ENCODE assay signal across 18 cellular contexts in genomic region chr5:58255970-58256369, GRCh38.
DNase-seq lines count a peak whose midpoint lies in the region; ATAC-seq, FAIRE-seq and TF ChIP-seq lines count a peak whose summit lies in the region.
"Had no signal": no experiment of that assay in that cellular context is flagged by ENCODE, and none has a peak within 500 bp of the region (broad histone marks: within the 10 kb centered on the region; RNA-seq: fewer than 3 reads in every experiment).

No MANE protein-coding gene starts in this region.

- no peaks in the 10 kb centered on the region for H3K79me2 ChIP-seq in astrocyte (ENCODE audit: insufficient read depth, low read length)

- no peak overlapping the region for H3K9ac ChIP-seq in astrocyte (ENCODE audit: low read length)
- H3K9ac ChIP-seq: BLaER1 treated with 17β-estradiol and CSF1 and Interleukin-3, amounts not matched to agents 10 nM and 100 nM had no signal

- H3K4me3 Mint-ChIP-seq in activated T-cell treated with anti-CD3 and anti-CD28 coated beads, Interleukin-2, amount 50 U/mL, for 72 hours = no peak overlapping the region
- no peak overlapping the region for H3K4me3 Mint-ChIP-seq in activated T-cell treated with anti-CD3 and anti-CD28 coated beads, Interleukin-2, amount 50 U/mL, for 24 hours
- H3K4me3 Mint-ChIP-seq in astrocyte (ENCODE audit: unreplicated experiment) = no peak overlapping the region
- H3K4me3 Mint-ChIP-seq in HFFc6 = no peak overlapping the region
- H3K4me3 Mint-ChIP-seq: CD4-positive, CD25-positive, alpha-beta regulatory T cell; GM23338; H9; IgD-negative memory B cell had no signal

- no peaks in the 10 kb centered on the region for H3K9me3 ChIP-seq in astrocyte (ENCODE audit: insufficient read depth, low read depth, low read length)
- no peaks in the 10 kb centered on the region for H3K9me3 ChIP-seq in suprapubic skin
- H3K9me3 ChIP-seq: BLaER1 treated with 17β-estradiol and CSF1 and Interleukin-3, amounts not matched to agents 10 nM and 100 nM had no signal

- TF ChIP-seq EP300 in suprapubic skin (IDR thresholded peaks at IDR 0.05) = no peak

- no peak overlapping the region for H3K4me2 ChIP-seq in astrocyte (ENCODE audit: low read length)
- H3K4me2 ChIP-seq: BLaER1 treated with 17β-estradiol and CSF1 and Interleukin-3, amounts not matched to agents 10 nM and 100 nM; GM23338 had no signal

- peak; percentile 5 for FAIRE-seq in astrocyte (lab: Jason Lieb, UNC)
- FAIRE-seq: GM12892 had no signal

- no peaks in the 10 kb centered on the region for H3K36me3 ChIP-seq in astrocyte (ENCODE audit: insufficient read depth, low read length)
- H3K36me3 ChIP-seq in suprapubic skin = no peaks in the 10 kb centered on the region
- H3K36me3 ChIP-seq: BLaER1 treated with 17β-estradiol and CSF1 and Interleukin-3, amounts not matched to agents 10 nM and 100 nM had no signal

- H4K20me1 ChIP-seq in astrocyte (ENCODE audit: insufficient read depth, low read length) = no peaks in the 10 kb centered on the region
- H4K20me1 ChIP-seq: BLaER1 treated with 17β-estradiol and CSF1 and Interleukin-3, amounts not matched to agents 10 nM and 100 nM had no signal

- no peak for ATAC-seq in activated T-cell treated with anti-CD3 and anti-CD28 coated beads, Interleukin-2, amount 50 U/mL, for 72 hours (replicated peaks in 1 of 2)
- no peak for ATAC-seq in GM21825 (IDR thresholded peaks at IDR 0.05; ENCODE audit: unreplicated experiment)
- ATAC-seq: GM23338 had no signal

- H3K27me3 ChIP-seq in astrocyte (ENCODE audit: insufficient read depth, low read length) (no peaks in the 10 kb centered on the region), suprapubic skin (no peaks in the 10 kb centered on the region)
- H3K27me3 ChIP-seq: BLaER1 treated with 17β-estradiol and CSF1 and Interleukin-3, amounts not matched to agents 10 nM and 100 nM had no signal

- no peak overlapping the region for H2AFZ ChIP-seq in astrocyte (ENCODE audit: low read depth, low read length)
- H2AFZ ChIP-seq: GM23338 had no signal

- H3K27me3 Mint-ChIP-seq in activated T-cell treated with anti-CD3 and anti-CD28 coated beads, Interleukin-2, amount 50 U/mL, for 72 hours (ENCODE audit: low read depth) = peaks cover 4% of the 10 kb centered on the region
- peaks cover 4% of the 10 kb centered on the region for H3K27me3 Mint-ChIP-seq in activated T-cell treated with anti-CD3 and anti-CD28 coated beads, Interleukin-2, amount 50 U/mL, for 24 hours
- H3K27me3 Mint-ChIP-seq in astrocyte (ENCODE audit: low read depth, unreplicated experiment) = no peaks in the 10 kb centered on the region
- no peaks in the 10 kb centered on the region; the same call in 1 of the 2 replicates for H3K27me3 Mint-ChIP-seq in HFFc6 (ENCODE audit: insufficient read depth)
- H3K27me3 Mint-ChIP-seq: CD4-positive, CD25-positive, alpha-beta regulatory T cell had no signal

- H3K4me1 ChIP-seq in astrocyte (ENCODE audit: insufficient read depth, low read length) = peaks cover 15% of the 10 kb centered on the region
- H3K4me1 ChIP-seq in suprapubic skin = peaks cover 5% of the 10 kb centered on the region
- H3K4me1 ChIP-seq: BLaER1 treated with 17β-estradiol and CSF1 and Interleukin-3, amounts not matched to agents 10 nM and 100 nM had no signal

- 92% methylated on average over 2 of the region's 2 CpGs for WGBS in suprapubic skin

- TF ChIP-seq CTCF in astrocyte (IDR thresholded peaks at IDR 0.05; ENCODE audit: insufficient read depth, low read depth, low read length) (no peak), HFFc6 (IDR thresholded peaks at IDR 0.05) (no peak), suprapubic skin (IDR thresholded peaks at IDR 0.05) (no peak)

- no peak overlapping the region for H3K4me3 ChIP-seq in astrocyte (ENCODE audit: insufficient read depth, low read depth, low read length)
- no peak overlapping the region for H3K4me3 ChIP-seq in suprapubic skin
- H3K4me3 ChIP-seq: BLaER1 treated with 17β-estradiol and CSF1 and Interleukin-3, amounts not matched to agents 10 nM and 100 nM; GM23338 had no signal

- peak overlapping the region; percentile 71 for H3K27ac Mint-ChIP-seq in activated T-cell treated with anti-CD3 and anti-CD28 coated beads, Interleukin-2, amount 50 U/mL, for 72 hours
- no peak overlapping the region for H3K27ac Mint-ChIP-seq in activated T-cell treated with anti-CD3 and anti-CD28 coated beads, Interleukin-2, amount 50 U/mL, for 24 hours
- no peak overlapping the region for H3K27ac Mint-ChIP-seq in astrocyte (ENCODE audit: unreplicated experiment)
- H3K27ac Mint-ChIP-seq in HFFc6 = no peak overlapping the region
- H3K27ac Mint-ChIP-seq: CD4-positive, CD25-positive, alpha-beta regulatory T cell; GM23338; H9; IgD-negative memory B cell had no signal

- H3K27ac ChIP-seq in astrocyte (ENCODE audit: low read depth, low read length) (no peak overlapping the region), suprapubic skin (no peak overlapping the region)
- H3K27ac ChIP-seq: BLaER1 treated with 17β-estradiol and CSF1 and Interleukin-3, amounts not matched to agents 10 nM and 100 nM had no signal

- no peaks in the 10 kb centered on the region for H3K9me3 Mint-ChIP-seq in activated T-cell treated with anti-CD3 and anti-CD28 coated beads, Interleukin-2, amount 50 U/mL, for 72 hours
- no peaks in the 10 kb centered on the region for H3K9me3 Mint-ChIP-seq in activated T-cell treated with anti-CD3 and anti-CD28 coated beads, Interleukin-2, amount 50 U/mL, for 24 hours
- no peaks in the 10 kb centered on the region for H3K9me3 Mint-ChIP-seq in astrocyte (ENCODE audit: unreplicated experiment)
- H3K9me3 Mint-ChIP-seq in HFFc6 = no peaks in the 10 kb centered on the region
- H3K9me3 Mint-ChIP-seq: GM23338, H9, IgD-negative memory B cell had no signal

- H3K4me1 Mint-ChIP-seq in activated T-cell treated with anti-CD3 and anti-CD28 coated beads, Interleukin-2, amount 50 U/mL, for 72 hours (ENCODE audit: low read depth) = no peaks in the 10 kb centered on the region
- H3K4me1 Mint-ChIP-seq in activated T-cell treated with anti-CD3 and anti-CD28 coated beads, Interleukin-2, amount 50 U/mL, for 24 hours (ENCODE audit: low read depth) = no peaks in the 10 kb centered on the region
- H3K4me1 Mint-ChIP-seq in astrocyte (ENCODE audit: low read depth, unreplicated experiment) (peaks cover 20% of the 10 kb centered on the region), HFFc6 (ENCODE audit: low read depth) (peaks cover 41% of the 10 kb centered on the region)
- H3K4me1 Mint-ChIP-seq: CD4-positive, CD25-positive, alpha-beta regulatory T cell; IgD-negative memory B cell had no signal

- no peak for DNase-seq in activated T-cell treated with anti-CD3 and anti-CD28 coated beads, Interleukin-2, amount 50 U/mL, for 72 hours
- no peak for DNase-seq in activated T-cell treated with anti-CD3 and anti-CD28 coated beads, Interleukin-2, amount 50 U/mL, for 24 hours
- DNase-seq in COLO829 (ENCODE audit: low spot score) = peak; percentile 13
- DNase-seq in astrocyte (ENCODE audit: low read depth) = no peak
- DNase-seq in kidney tubule cell (ENCODE audit: low spot score) = peak; percentile 35
- no peak for DNase-seq in HFFc6
- DNase-seq in suprapubic skin (ENCODE audit: low spot score in 2 of 2) = no peak
- DNase-seq: 8988T; ACHN; CD4-positive, CD25-positive, alpha-beta regulatory T cell; DND-41; GDM1; H9 had no signal

- no peaks in the 10 kb centered on the region for H3K36me3 Mint-ChIP-seq in activated T-cell treated with anti-CD3 and anti-CD28 coated beads, Interleukin-2, amount 50 U/mL, for 72 hours (ENCODE audit: insufficient read depth in 2 of 2)
- H3K36me3 Mint-ChIP-seq in activated T-cell treated with anti-CD3 and anti-CD28 coated beads, Interleukin-2, amount 50 U/mL, for 24 hours (ENCODE audit: low read depth) = no peaks in the 10 kb centered on the region
- H3K36me3 Mint-ChIP-seq in astrocyte (ENCODE audit: low read depth, unreplicated experiment) = no peaks in the 10 kb centered on the region
- no peaks in the 10 kb centered on the region for H3K36me3 Mint-ChIP-seq in HFFc6 (ENCODE audit: low read depth)
- H3K36me3 Mint-ChIP-seq: CD4-positive, CD25-positive, alpha-beta regulatory T cell; IgD-negative memory B cell had no signal

- no peak for TF ChIP-seq POLR2A in suprapubic skin (IDR thresholded peaks at IDR 0.05)

Comparison
In these comparisons a context has a peak if more than half of its experiments do, and no peak if none do; other contexts are left out.
1. DNase-seq: peak in COLO829 (single experiment) and kidney tubule cell (single experiment); none in activated T-cell treated with anti-CD3 and anti-CD28 coated beads, Interleukin-2, amount 50 U/mL, for 72 hours (0 of 2), activated T-cell treated with anti-CD3 and anti-CD28 coated beads, Interleukin-2, amount 50 U/mL, for 24 hours (single experiment), astrocyte (single experiment), HFFc6 (single experiment) and suprapubic skin (0 of 2).